Comparison of ENCODE assay signal across 24 cellular contexts in genomic region chr4:147645099-147645498, GRCh38.
"Had no signal": no experiment of that assay in that cellular context is flagged by ENCODE, and none has a peak within 500 bp of the region (broad histone marks: within the 10 kb centered on the region; RNA-seq: fewer than 3 reads in every experiment).

No MANE protein-coding gene starts in this region.

- H3K4me3 ChIP-seq: coronary artery, dorsolateral prefrontal cortex had no signal

- H3K27me3 ChIP-seq: brain microvascular endothelial cell, dorsolateral prefrontal cortex had no signal

- H3K27ac ChIP-seq: coronary artery, VCaP had no signal

- H3K36me3 ChIP-seq: brain microvascular endothelial cell had no signal

- FAIRE-seq: astrocyte, bronchial epithelial cell, frontal cortex had no signal

- ATAC-seq: activated CD8-positive, alpha-beta T cell treated with anti-CD3 and anti-CD28 coated beads for 36 hours; activated T-cell treated with anti-CD3 and anti-CD28 coated beads, Interleukin-2, amount 50 U/mL, for 4 hours; esophagus mucosa; WTC11 had no signal

- DNase-seq: activated CD4-positive, alpha-beta T cell treated with anti-CD3 and anti-CD28 coated beads for 48 hours; activated CD4-positive, alpha-beta T cell treated with anti-CD3 and anti-CD28 coated beads, Interleukin-2, amount 50 U/mL, for 1 hour; activated CD4-positive, alpha-beta T cell treated with anti-CD3 and anti-CD28 coated beads, Interleukin-2, amount 50 U/mL, for 48 hours; activated CD8-positive, alpha-beta memory T cell treated with anti-CD3 and anti-CD28 coated beads for 24 hours; activated CD8-positive, alpha-beta T cell treated with anti-CD3 and anti-CD28 coated beads for 36 hours; activated effector memory CD4-positive, alpha-beta T cell treated with anti-CD3 and anti-CD28 coated beads, Interleukin-2, amount 50 U/mL, for 16 hours; activated naive CD4-positive, alpha-beta T cell treated with anti-CD3 and anti-CD28 coated beads, Interleukin-2, amount 10 ng/mL, durations not matched to agents 7 days and 5 days; activated T-cell treated with anti-CD3 and anti-CD28 coated beads, Interleukin-2, amount 50 U/mL, for 4 hours; amniotic stem cell; anterior cingulate cortex; brain microvascular endothelial cell; dorsolateral prefrontal cortex; effector memory CD4-positive, alpha-beta T cell; endodermal cell; foreskin fibroblast; head of caudate nucleus; T-helper 2 cell had no signal
